1 cellular context compared by ENCODE assay signal in the genomic region with DNA sequence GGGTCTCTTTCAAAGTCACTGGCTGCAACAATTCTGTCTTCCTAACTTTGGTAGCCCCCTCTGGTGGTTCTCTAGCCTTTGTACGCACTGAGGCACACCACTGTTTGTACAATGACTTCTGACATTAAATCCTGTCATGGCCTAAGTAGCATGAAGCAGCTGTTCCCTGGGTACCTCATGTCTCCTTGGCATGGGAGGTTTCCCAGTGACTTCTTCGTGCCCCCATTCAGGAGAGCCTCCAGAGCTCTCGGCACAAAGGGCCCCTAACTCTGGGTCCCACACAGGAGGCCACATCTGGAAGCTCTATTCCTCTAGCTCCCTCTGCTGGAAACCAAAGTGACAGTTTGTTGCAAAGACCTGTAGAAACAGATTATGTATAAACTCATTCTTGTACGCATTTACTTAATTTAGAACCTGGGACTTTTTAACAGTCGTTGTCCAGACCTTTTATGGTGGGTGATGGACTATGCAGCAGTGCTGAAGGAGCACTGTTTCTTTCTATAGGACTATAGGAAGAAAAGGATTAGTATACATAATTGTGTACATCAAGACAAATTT.
A peak's percentile ranks its signal among the peaks of the same experiment; 100 is the strongest.
TF ChIP-seq lines count a peak whose summit lies in the region.

No MANE protein-coding gene starts in this region.

TF ChIP-seq in HEK293, 187 proteins besides CTCF, POLR2A, EP300 and RAD21 (continued from another document):
- TF ChIP-seq TCF7L2 (IDR thresholded peaks at IDR 0.05; ENCODE audit: borderline replicate concordance, low read depth, low read length), result no peak
- TF ChIP-seq ZNF785 (tag by site-specific recombination; IDR thresholded peaks at IDR 0.05), result no peak
- no peak for TF ChIP-seq ZNF433 (tag by site-specific recombination; IDR thresholded peaks at IDR 0.05; ENCODE audit: low read depth)
- TF ChIP-seq TRIM28 (IDR thresholded peaks at IDR 0.05; ENCODE audit: borderline replicate concordance, low read length), result peak; percentile 77; the same call in 1 of the 2 replicates
- TF ChIP-seq ZBTB21 (tag by site-specific recombination; IDR thresholded peaks at IDR 0.05), result no peak
- peak; percentile 95 for TF ChIP-seq ZNF2 (tag by site-specific recombination; IDR thresholded peaks at IDR 0.05)
- TF ChIP-seq KLF10 (tag by site-specific recombination; IDR thresholded peaks at IDR 0.05), result no peak
- TF ChIP-seq ZNF571 (tag by site-specific recombination; IDR thresholded peaks at IDR 0.05), result no peak
- TF ChIP-seq ZNF175 (tag by site-specific recombination; IDR thresholded peaks at IDR 0.05), result no peak
- no peak for TF ChIP-seq ZNF707 (tag by site-specific recombination; IDR thresholded peaks at IDR 0.05)
- TF ChIP-seq ZNF610 (tag by site-specific recombination; IDR thresholded peaks at IDR 0.05; ENCODE audit: borderline replicate concordance), result no peak
